In genomic region chr7:90944021-90944420, GRCh38 we compare ENCODE assay signal across 1 cellular context.
TF ChIP-seq lines count a peak whose summit lies in the region.

No MANE protein-coding gene starts in this region.

TF ChIP-seq in IMR-90, 13 proteins besides CTCF, POLR2A, EP300 and RAD21:
- TF ChIP-seq CHD1 (IDR thresholded peaks at IDR 0.05; ENCODE audit: low read depth, low read length) (no peak), BHLHE40 (IDR thresholded peaks at IDR 0.05; ENCODE audit: low read depth, low read length) (no peak), ELK1 (IDR thresholded peaks at IDR 0.05; ENCODE audit: borderline replicate concordance, low read depth, low read length) (no peak), SMC3 (IDR thresholded peaks at IDR 0.05; ENCODE audit: low read depth, low read length) (no peak), MXI1 (IDR thresholded peaks at IDR 0.05; ENCODE audit: borderline replicate concordance, low read depth, low read length) (no peak), RFX5 (IDR thresholded peaks at IDR 0.05; ENCODE audit: low read depth, low read length) (no peak), CEBPB (IDR thresholded peaks at IDR 0.05; ENCODE audit: low read depth, low read length) (no peak), MAFK (IDR thresholded peaks at IDR 0.05; ENCODE audit: low read depth, low read length) (no peak), MAZ (IDR thresholded peaks at IDR 0.05; ENCODE audit: borderline replicate concordance, low read depth, low read length) (no peak), NFE2L2 (IDR thresholded peaks at IDR 0.05; ENCODE audit: low read depth, low read length) (no peak), FOS (IDR thresholded peaks at IDR 0.05; ENCODE audit: low read depth, low read length) (no peak), USF2 (IDR thresholded peaks at IDR 0.05; ENCODE audit: low read depth, low read length) (no peak), RCOR1 (IDR thresholded peaks at IDR 0.05; ENCODE audit: insufficient replicate concordance, low read length) (no peak)
